In the genomic region with DNA sequence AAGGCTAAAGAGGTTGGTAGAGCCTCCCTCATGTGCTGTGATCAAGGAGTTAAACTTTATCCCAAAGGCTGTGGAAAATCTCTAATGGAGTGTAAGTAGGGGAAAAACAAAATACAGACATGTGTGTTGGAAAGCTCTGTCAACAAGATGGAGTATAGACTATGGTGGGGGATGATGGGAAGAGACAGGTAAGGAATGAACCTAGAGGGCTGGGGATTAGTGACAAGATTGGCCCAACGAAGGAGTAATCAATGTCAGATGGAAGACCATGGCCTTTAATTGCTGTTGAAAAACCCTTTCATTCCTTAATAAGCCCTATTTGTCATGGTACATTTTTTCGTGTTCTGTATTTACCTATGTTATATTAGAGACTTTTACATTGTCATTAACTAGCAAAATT, we compare ENCODE assay signal across 5 cellular contexts.
"Had no signal": no experiment of that assay in that cellular context is flagged by ENCODE, and none has a peak within 500 bp of the region (broad histone marks: within the 10 kb centered on the region; RNA-seq: fewer than 3 reads in every experiment).

No MANE protein-coding gene starts in this region.

- H3K27ac ChIP-seq: HL-60 had no signal

- FAIRE-seq: HepG2, HTR-8/SVneo, K562 had no signal

- ATAC-seq: HepG2, K562 had no signal

- DNase-seq: IMR-90 had no signal

- H3K4me3 ChIP-seq: K562 had no signal
